13 cellular contexts compared by ENCODE assay signal in genomic region chr13:20401958-20402856, GRCh38.
DNase-seq lines count a peak whose midpoint lies in the region; FAIRE-seq and TF ChIP-seq lines count a peak whose summit lies in the region.
"Had no signal": no experiment of that assay in that cellular context is flagged by ENCODE, and none has a peak within 500 bp of the region (broad histone marks: within the 10 kb centered on the region; RNA-seq: fewer than 3 reads in every experiment).

No MANE protein-coding gene starts in this region.

- H2AFZ ChIP-seq in fibroblast of lung (ENCODE audit: low read length), result no peak overlapping the region

- TF ChIP-seq CTCF in HFFc6 (IDR thresholded peaks at IDR 0.05) (no peak), fibroblast of lung (conservative IDR thresholded peaks at IDR 0.05 in 1 of 2, IDR thresholded peaks at IDR 0.05 in 1 of 2; ENCODE audit: low read depth in 1 of 2, low read length in 2 of 2) (no peak), retinal pigment epithelial cell (conservative IDR thresholded peaks at IDR 0.05; ENCODE audit: low read depth, low read length) (no peak), kidney (IDR thresholded peaks at IDR 0.05; ENCODE audit: borderline replicate concordance, extremely low read depth, insufficient read depth) (no peak)

- H3K27ac ChIP-seq in fibroblast of lung (ENCODE audit: insufficient read depth, low read length) (no peak overlapping the region), kidney (ENCODE audit: low read depth in 2 of 2, low read length in 2 of 2) (no peak overlapping the region)

- H3K36me3 ChIP-seq in fibroblast of lung (ENCODE audit: control insufficient read depth, insufficient read depth, low read length), result no peaks in the 10 kb centered on the region
- peaks cover 7 to 31% of the 10 kb centered on the region in 2 donors for H3K36me3 ChIP-seq in kidney (ENCODE audit: control insufficient read depth in 1 of 2, insufficient read depth in 2 of 2, low read length in 2 of 2)

- intact Hi-C loops in kidney (cut with DNase I), result no loop called here

- H3K4me3 ChIP-seq in fibroblast of lung (replicated peaks in 1 of 4; ENCODE audit: control extremely low read depth in 1 of 4, insufficient read depth in 1 of 4, low read depth in 3 of 4, low read length in 4 of 4) (no peak overlapping the region), retinal pigment epithelial cell (ENCODE audit: low read length) (no peak overlapping the region), kidney (ENCODE audit: low read length in 2 of 2) (no peak overlapping the region)
- H3K4me3 ChIP-seq: lung had no signal

- no peaks in the 10 kb centered on the region for H3K9me3 ChIP-seq in fibroblast of lung (ENCODE audit: control insufficient read depth, insufficient read depth, low read depth, low read length)
- no peaks in the 10 kb centered on the region for H3K9me3 ChIP-seq in kidney (ENCODE audit: control insufficient read depth in 1 of 2, low read length in 2 of 2)

- no peaks in the 10 kb centered on the region for H3K9me3 Mint-ChIP-seq in HFFc6
- no peaks in the 10 kb centered on the region for H3K9me3 Mint-ChIP-seq in T-helper 2 cell treated with Interferon-gamma antibody and Interleukin-4, amounts not matched to agents 5 μg/mL and 100 μg/mL, for 36 hours

- no peak overlapping the region for H3K9ac ChIP-seq in fibroblast of lung (ENCODE audit: insufficient read depth, low read length)
- no peak overlapping the region for H3K9ac ChIP-seq in kidney (ENCODE audit: low read length in 2 of 2)

- peaks cover 15% of the 10 kb centered on the region for H3K27me3 Mint-ChIP-seq in HFFc6 (ENCODE audit: insufficient read depth)
- peaks cover 3% of the 10 kb centered on the region for H3K27me3 Mint-ChIP-seq in T-helper 2 cell treated with Interferon-gamma antibody and Interleukin-4, amounts not matched to agents 5 μg/mL and 100 μg/mL, for 36 hours (ENCODE audit: low read depth)

- peak overlapping the region; percentile 38; the same call in 1 of the 2 replicates for H3K27ac Mint-ChIP-seq in HFFc6
- no peak overlapping the region for H3K27ac Mint-ChIP-seq in T-helper 2 cell treated with Interferon-gamma antibody and Interleukin-4, amounts not matched to agents 5 μg/mL and 100 μg/mL, for 36 hours

- FAIRE-seq in kidney (lab: Jason Lieb, UNC), result no peak
- FAIRE-seq: frontal cortex had no signal

- DNase-seq in HFFc6 (peak; percentile 67), fibroblast of lung (ENCODE audit: low read depth in 2 of 2) (peak; percentile 42 to 83), retinal pigment epithelial cell (ENCODE audit: low read depth) (peak; percentile 34), kidney (no peak), T-helper 9 cell (no peak)
- peak; percentile 24 for DNase-seq in T-helper 2 cell treated with Interferon-gamma antibody and Interleukin-4, amounts not matched to agents 5 μg/mL and 100 μg/mL, for 36 hours (ENCODE audit: low spot score)
- DNase-seq in stimulated activated CD4-positive, alpha-beta T cell treated with anti-CD3 and anti-CD28 coated beads, Interleukin-4, amount 100 ng/mL, for 24 hours, result no peak
- DNase-seq: activated effector memory CD4-positive, alpha-beta T cell treated with anti-CD3 and anti-CD28 coated beads, Interleukin-2, amount 50 U/mL, for 16 hours; NCI-H524; Right ventricle myocardium superior; stimulated activated CD4-positive, alpha-beta T cell treated with anti-CD3 and anti-CD28 coated beads, Interleukin-4, amount 100 ng/mL, for 1 hour had no signal

- H3K36me3 Mint-ChIP-seq in HFFc6 (ENCODE audit: low read depth), result no peaks in the 10 kb centered on the region
- H3K36me3 Mint-ChIP-seq in T-helper 2 cell treated with Interferon-gamma antibody and Interleukin-4, amounts not matched to agents 5 μg/mL and 100 μg/mL, for 36 hours (ENCODE audit: low read depth), result no peaks in the 10 kb centered on the region

- H4K20me1 ChIP-seq in fibroblast of lung (ENCODE audit: control insufficient read depth, extremely low read depth, insufficient read depth, low read length), result no peaks in the 10 kb centered on the region

- peaks cover 28% of the 10 kb centered on the region for H3K4me1 Mint-ChIP-seq in HFFc6 (ENCODE audit: low read depth)
- peaks cover 28% of the 10 kb centered on the region for H3K4me1 Mint-ChIP-seq in T-helper 2 cell treated with Interferon-gamma antibody and Interleukin-4, amounts not matched to agents 5 μg/mL and 100 μg/mL, for 36 hours (ENCODE audit: low read depth)

- H3K4me1 ChIP-seq in fibroblast of lung (ENCODE audit: control insufficient read depth, extremely low read depth, insufficient read depth, low read length), result no peaks in the 10 kb centered on the region
- H3K4me1 ChIP-seq in kidney (ENCODE audit: control insufficient read depth in 1 of 2, insufficient read depth in 1 of 2, low read depth in 1 of 2, low read length in 2 of 2), result no peaks in the 10 kb centered on the region

- H3K27me3 ChIP-seq in fibroblast of lung (ENCODE audit: control insufficient read depth, insufficient read depth, low read length), result peaks cover 4% of the 10 kb centered on the region

- H3K79me2 ChIP-seq in fibroblast of lung (ENCODE audit: control insufficient read depth, insufficient read depth, low read length), result no peaks in the 10 kb centered on the region

- H3K4me3 Mint-ChIP-seq in HFFc6, result peak overlapping the region; percentile 44; the same call in 1 of the 2 replicates
- H3K4me3 Mint-ChIP-seq in T-helper 2 cell treated with Interferon-gamma antibody and Interleukin-4, amounts not matched to agents 5 μg/mL and 100 μg/mL, for 36 hours, result peak overlapping the region; percentile 36

- no peak overlapping the region for H3K4me2 ChIP-seq in fibroblast of lung (ENCODE audit: extremely low read depth, insufficient read depth, low read length)

Comparison
In these comparisons a context has a peak if more than half of its experiments do, and no peak if none do; other contexts are left out.
1. DNase-seq: peak in HFFc6 (single experiment), T-helper 2 cell treated with Interferon-gamma antibody and Interleukin-4, amounts not matched to agents 5 μg/mL and 100 μg/mL, for 36 hours (single experiment), fibroblast of lung (2 of 2) and retinal pigment epithelial cell (single experiment); none in kidney (single experiment), T-helper 9 cell (single experiment) and stimulated activated CD4-positive, alpha-beta T cell treated with anti-CD3 and anti-CD28 coated beads, Interleukin-4, amount 100 ng/mL, for 24 hours (single experiment).